1 cellular context compared by ENCODE assay signal in genomic region chr3:183400352-183400751, GRCh38.
TF ChIP-seq lines count a peak whose summit lies in the region.

No MANE protein-coding gene starts in this region.

TF ChIP-seq in WTC11, 78 proteins besides CTCF, POLR2A, EP300 and RAD21 (continued from another document):
- TF ChIP-seq, protein P1, sequence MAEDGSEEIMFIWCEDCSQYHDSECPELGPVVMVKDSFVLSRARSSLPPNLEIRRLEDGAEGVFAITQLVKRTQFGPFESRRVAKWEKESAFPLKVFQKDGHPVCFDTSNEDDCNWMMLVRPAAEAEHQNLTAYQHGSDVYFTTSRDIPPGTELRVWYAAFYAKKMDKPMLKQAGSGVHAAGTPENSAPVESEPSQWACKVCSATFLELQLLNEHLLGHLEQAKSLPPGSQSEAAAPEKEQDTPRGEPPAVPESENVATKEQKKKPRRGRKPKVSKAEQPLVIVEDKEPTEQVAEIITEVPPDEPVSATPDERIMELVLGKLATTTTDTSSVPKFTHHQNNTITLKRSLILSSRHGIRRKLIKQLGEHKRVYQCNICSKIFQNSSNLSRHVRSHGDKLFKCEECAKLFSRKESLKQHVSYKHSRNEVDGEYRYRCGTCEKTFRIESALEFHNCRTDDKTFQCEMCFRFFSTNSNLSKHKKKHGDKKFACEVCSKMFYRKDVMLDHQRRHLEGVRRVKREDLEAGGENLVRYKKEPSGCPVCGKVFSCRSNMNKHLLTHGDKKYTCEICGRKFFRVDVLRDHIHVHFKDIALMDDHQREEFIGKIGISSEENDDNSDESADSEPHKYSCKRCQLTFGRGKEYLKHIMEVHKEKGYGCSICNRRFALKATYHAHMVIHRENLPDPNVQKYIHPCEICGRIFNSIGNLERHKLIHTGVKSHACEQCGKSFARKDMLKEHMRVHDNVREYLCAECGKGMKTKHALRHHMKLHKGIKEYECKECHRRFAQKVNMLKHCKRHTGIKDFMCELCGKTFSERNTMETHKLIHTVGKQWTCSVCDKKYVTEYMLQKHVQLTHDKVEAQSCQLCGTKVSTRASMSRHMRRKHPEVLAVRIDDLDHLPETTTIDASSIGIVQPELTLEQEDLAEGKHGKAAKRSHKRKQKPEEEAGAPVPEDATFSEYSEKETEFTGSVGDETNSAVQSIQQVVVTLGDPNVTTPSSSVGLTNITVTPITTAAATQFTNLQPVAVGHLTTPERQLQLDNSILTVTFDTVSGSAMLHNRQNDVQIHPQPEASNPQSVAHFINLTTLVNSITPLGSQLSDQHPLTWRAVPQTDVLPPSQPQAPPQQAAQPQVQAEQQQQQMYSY (CRISPR knock-in tag; IDR thresholded peaks at IDR 0.05): no peak
- TF ChIP-seq TP53 (CRISPR knock-in tag; IDR thresholded peaks at IDR 0.05): no peak
- no peak for TF ChIP-seq TEAD4 (CRISPR knock-in tag; IDR thresholded peaks at IDR 0.05)
- no peak for TF ChIP-seq ATF2 (CRISPR knock-in tag; IDR thresholded peaks at IDR 0.05; ENCODE audit: borderline replicate concordance, low read depth)
- no peak for TF ChIP-seq CREM (CRISPR knock-in tag; IDR thresholded peaks at IDR 0.05)
